In the genomic region with DNA sequence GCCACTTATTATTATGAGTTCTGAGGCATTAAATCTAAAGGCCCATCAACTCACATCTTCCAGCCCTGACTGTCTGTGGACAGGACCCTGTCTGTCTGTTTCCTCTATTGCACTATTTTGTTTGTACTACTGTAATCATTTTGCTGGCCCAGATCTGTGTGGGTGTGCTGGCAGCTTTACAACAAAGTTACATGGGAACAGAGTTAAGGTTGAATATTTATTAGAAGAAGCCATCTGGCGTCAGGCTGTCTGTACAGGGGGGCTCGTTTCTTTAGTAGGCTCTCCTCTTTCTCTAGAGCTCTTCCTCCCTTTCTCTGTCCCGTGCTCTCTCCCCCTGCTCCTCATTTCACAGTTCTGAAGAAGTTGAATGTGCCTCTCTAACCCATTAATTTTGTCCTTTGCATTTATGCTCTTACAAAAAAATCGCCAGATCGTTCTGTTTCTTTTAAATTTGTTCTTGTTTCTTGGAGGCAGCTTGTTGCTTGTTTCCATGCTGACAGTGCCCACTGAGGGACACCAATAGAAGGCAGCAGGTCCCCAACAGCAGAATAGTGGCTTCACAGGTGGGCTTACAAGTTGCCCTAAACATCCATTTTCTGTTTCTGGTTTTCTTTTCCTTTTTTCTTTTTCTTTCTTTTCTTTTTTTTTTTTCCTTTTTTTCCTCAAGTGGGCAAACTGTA, we compare ENCODE assay signal across 10 cellular contexts.
DNase-seq lines count a peak whose midpoint lies in the region; ATAC-seq, FAIRE-seq and TF ChIP-seq lines count a peak whose summit lies in the region.
"Had no signal": no experiment of that assay in that cellular context is flagged by ENCODE, and none has a peak within 500 bp of the region (broad histone marks: within the 10 kb centered on the region; RNA-seq: fewer than 3 reads in every experiment).

No MANE protein-coding gene starts in this region.

- peak; percentile 34; the same call in 1 of the 2 replicates for ATAC-seq in PC-3
- no peak for ATAC-seq in stimulated activated naive CD8-positive, alpha-beta T cell treated with anti-CD3 and anti-CD28 coated beads, Interleukin-15, amount 100 ng/mL, for 72 hours

- no peaks in the 10 kb centered on the region for H3K9me2 ChIP-seq in PC-3 (replicated peaks; ENCODE audit: low read length)

- H3K9ac ChIP-seq in PC-3 (ENCODE audit: low read length) = no peak overlapping the region

- H3K27ac Mint-ChIP-seq in stimulated activated naive CD8-positive, alpha-beta T cell treated with anti-CD3 and anti-CD28 coated beads, Interleukin-15, amount 100 ng/mL, for 72 hours = no peak overlapping the region

- no TSS peak for BruUV-seq in PC-3 (replicated peaks; lab: Mats Ljungman, UMichigan)

- no peak overlapping the region for H3K4me3 Mint-ChIP-seq in stimulated activated naive CD8-positive, alpha-beta T cell treated with anti-CD3 and anti-CD28 coated beads, Interleukin-15, amount 100 ng/mL, for 72 hours

- H4K20me1 ChIP-seq in PC-3 (ENCODE audit: low read length) = no peaks in the 10 kb centered on the region

- intact Hi-C loops in PC-3 (cut with micrococcal nuclease) = no loop called here

- no peaks in the 10 kb centered on the region for H3K79me2 ChIP-seq in PC-3 (ENCODE audit: low read length)

- no peak overlapping the region for H3K27ac ChIP-seq in PC-3 (ENCODE audit: low read length)

- no peaks in the 10 kb centered on the region for H3F3A ChIP-seq in PC-3 (ENCODE audit: low read length, unreplicated experiment)

- H3K4me1 Mint-ChIP-seq in stimulated activated naive CD8-positive, alpha-beta T cell treated with anti-CD3 and anti-CD28 coated beads, Interleukin-15, amount 100 ng/mL, for 72 hours = no peaks in the 10 kb centered on the region

- peaks cover 31% of the 10 kb centered on the region for H3K4me1 ChIP-seq in PC-3 (ENCODE audit: insufficient read depth, low read length)

- H3K27me3 Mint-ChIP-seq in stimulated activated naive CD8-positive, alpha-beta T cell treated with anti-CD3 and anti-CD28 coated beads, Interleukin-15, amount 100 ng/mL, for 72 hours = peaks cover 7% of the 10 kb centered on the region

- H2AFZ ChIP-seq in PC-3 (ENCODE audit: low read length) = no peak overlapping the region

- H3K4me3 ChIP-seq in PC-3 (ENCODE audit: low read length) (no peak overlapping the region), fibroblast of the aortic adventitia (ENCODE audit: low read depth, low read length) (no peak overlapping the region)

- no peaks in the 10 kb centered on the region for H3K9me3 ChIP-seq in PC-3 (ENCODE audit: low read length)

- H3K36me3 ChIP-seq in PC-3 (ENCODE audit: low read depth, low read length) = no peaks in the 10 kb centered on the region

- H3K4me2 ChIP-seq in PC-3 (ENCODE audit: low read length) = peak overlapping the region; percentile 12; the same call in 1 of the 2 replicates

- TF ChIP-seq CTCF in PC-3 (conservative IDR thresholded peaks at IDR 0.05; ENCODE audit: low read depth, low read length) (no peak), fibroblast of the aortic adventitia (IDR thresholded peaks at IDR 0.05; ENCODE audit: insufficient read depth, low read length) (no peak)

- CTCF ChIA-PET in PC-3 (lab: Charles Lee) (interaction anchor here (0.6 kb wide), 1 partner anchor 14 kb away, joined by 3 read pairs; no protein-coding TSS in a partner anchor), HEK293T (lab: Yijun Ruan, JAX) (no interaction called here)

- DNase-seq in DMS 273 (lab: John Stamatoyannopoulos, UW; ENCODE audit: unreplicated experiment) (peak; percentile 96), PC-3 (peak; percentile 10), fibroblast of the aortic adventitia (ENCODE audit: low read depth) (peak; percentile 59), retina (peak; percentile 12), HEK293T (ENCODE audit: extremely low spot score) (no peak), SIG-M5 (lab: John Stamatoyannopoulos, UW) (no peak), HTR-8/SVneo (ENCODE audit: insufficient read length, low spot score) (no peak)
- DNase-seq in stimulated activated naive CD8-positive, alpha-beta T cell treated with anti-CD3 and anti-CD28 coated beads, Interleukin-15, amount 100 ng/mL, for 72 hours = no peak
- DNase-seq: activated CD8-positive, alpha-beta memory T cell treated with anti-CD3 and anti-CD28 coated beads, Interleukin-2, amount 50 U/mL, for 4 hours; DMS153 had no signal

- H3K9me3 Mint-ChIP-seq in stimulated activated naive CD8-positive, alpha-beta T cell treated with anti-CD3 and anti-CD28 coated beads, Interleukin-15, amount 100 ng/mL, for 72 hours = no peaks in the 10 kb centered on the region

- FAIRE-seq in HTR-8/SVneo (lab: Jason Lieb, UNC) = no peak

- no peaks in the 10 kb centered on the region for H3K27me3 ChIP-seq in PC-3 (ENCODE audit: low read length)

- POLR2A ChIA-PET in PC-3 (lab: Charles Lee; ENCODE audit: unreplicated experiment) = no interaction called here
- POLR2A ChIA-PET in HEK293T (lab: Yijun Ruan, JAX) = no interaction called here

TF ChIP-seq in HEK293T, 16 proteins besides CTCF, POLR2A, EP300 and RAD21:
- TF ChIP-seq ZNF384 (IDR thresholded peaks at IDR 0.05) = no peak
- TF ChIP-seq ARNT (IDR thresholded peaks at IDR 0.05) = no peak
- no peak for TF ChIP-seq HDGF (IDR thresholded peaks at IDR 0.05; ENCODE audit: borderline replicate concordance)
- TF ChIP-seq FOXK2 (IDR thresholded peaks at IDR 0.05) = no peak
- TF ChIP-seq TARDBP (IDR thresholded peaks at IDR 0.05) = no peak
- no peak for TF ChIP-seq L3MBTL2 (conservative IDR thresholded peaks at IDR 0.05)
- no peak for TF ChIP-seq FOXM1 (IDR thresholded peaks at IDR 0.05; ENCODE audit: borderline replicate concordance)
- TF ChIP-seq BHLHE40 (IDR thresholded peaks at IDR 0.05; ENCODE audit: borderline replicate concordance) = no peak
- TF ChIP-seq FOXA1 (IDR thresholded peaks at IDR 0.05) = no peak
- TF ChIP-seq SUZ12 (IDR thresholded peaks at IDR 0.05) = no peak
- no peak for TF ChIP-seq CTBP1 (IDR thresholded peaks at IDR 0.05; ENCODE audit: borderline replicate concordance)

Comparison
In these comparisons a context has a peak if more than half of its experiments do, and no peak if none do; other contexts are left out.
1. DNase-seq: peak in DMS 273 (single experiment), PC-3 (single experiment), fibroblast of the aortic adventitia (single experiment) and retina (single experiment); none in HEK293T (single experiment), SIG-M5 (single experiment), HTR-8/SVneo (single experiment) and stimulated activated naive CD8-positive, alpha-beta T cell treated with anti-CD3 and anti-CD28 coated beads, Interleukin-15, amount 100 ng/mL, for 72 hours (0 of 2).